Comparison of ENCODE assay signal across 1 cellular context in genomic region chr10:118046491-118047362, GRCh38.
TF ChIP-seq lines count a peak whose summit lies in the region.

RAB11FIP2 (minus strand) TSS chr10:118046941; CDS start chr10:118046163, 778 bp downstream.

TF ChIP-seq in HCT116, 20 proteins besides CTCF, POLR2A, EP300 and RAD21 (continued from another document):
- TF ChIP-seq REST (IDR thresholded peaks at IDR 0.05; ENCODE audit: low read depth) (no peak), TCF7L2 (IDR thresholded peaks at IDR 0.05; ENCODE audit: borderline replicate concordance, extremely low read depth, insufficient read depth, insufficient read length) (peak; percentile 13), ZNF274 (IDR thresholded peaks at IDR 0.05; ENCODE audit: low read depth, low read length) (no peak), EZH2phosphoT487 (IDR thresholded peaks at IDR 0.05; ENCODE audit: borderline replicate concordance) (no peak), POLR2AphosphoS5 (IDR thresholded peaks at IDR 0.05; ENCODE audit: low read depth, low read length) (peak; percentile 61; the same call in 1 of the 2 replicates), EGR1 (IDR thresholded peaks at IDR 0.05; ENCODE audit: low read depth) (peak; percentile 45; the same call in 1 of the 2 replicates)
